In genomic region chr20:32205502-32206382, GRCh38 we compare ENCODE assay signal across 9 cellular contexts. TPM values are rescaled to one million over a fixed set of nuclear protein-coding genes. Genes with fewer than 3 reads are reported as not detected.
DNase-seq lines count a peak whose midpoint lies in the region; ATAC-seq and TF ChIP-seq lines count a peak whose summit lies in the region.
"Had no signal": no experiment of that assay in that cellular context is flagged by ENCODE, and none has a peak within 500 bp of the region (broad histone marks: within the 10 kb centered on the region; RNA-seq: fewer than 3 reads in every experiment).

No MANE protein-coding gene starts in this region.

- peak overlapping the region; percentile 99 for H3K9ac ChIP-seq in skeletal muscle satellite cell (ENCODE audit: low read depth, low read length)

- no peak for TF ChIP-seq CTCF in HFF-Myc (IDR thresholded peaks at IDR 0.05; ENCODE audit: low read depth, low read length, missing control alignments)

- H3K27me3 ChIP-seq in skeletal muscle satellite cell (ENCODE audit: control insufficient read depth, insufficient read depth, low read length) = no peaks in the 10 kb centered on the region

- DNase-seq in HFF-Myc (ENCODE audit: extremely low read depth, low read depth) (no peak), SKM-1 treated with dmso at 0.1 percent for 144 hours (lab: John Stamatoyannopoulos, UW; ENCODE audit: unreplicated experiment) (peak; percentile 73), fibroblast of the conjunctiva (ENCODE audit: low read depth) (peak; percentile 26), OCI-M2 (lab: John Stamatoyannopoulos, UW; ENCODE audit: unreplicated experiment) (no peak), foreskin melanocyte (no peak)
- DNase-seq: NCI-H187 treated with DMSO at 0.1 percent for 48 hours had no signal

- H3K4me2 ChIP-seq in skeletal muscle satellite cell (ENCODE audit: low read length) = peak overlapping the region; percentile 95

- H3K9me3 ChIP-seq in skeletal muscle satellite cell (replicated peaks; ENCODE audit: low read length) = no peaks in the 10 kb centered on the region

- H3K36me3 ChIP-seq in skeletal muscle satellite cell (ENCODE audit: insufficient read depth, low read length) = peaks cover 16% of the 10 kb centered on the region

- H3K4me3 ChIP-seq in HFF-Myc (replicated peaks; ENCODE audit: low read depth, low read length) (peak overlapping the region; percentile 93), skeletal muscle satellite cell (ENCODE audit: low read length) (peak overlapping the region; percentile 100)

- ATAC-seq in GM18858 (IDR thresholded peaks at IDR 0.05; ENCODE audit: unreplicated experiment) = no peak
- no peak for ATAC-seq in HG03469 (IDR thresholded peaks at IDR 0.05; ENCODE audit: unreplicated experiment)

- H3K4me1 ChIP-seq in skeletal muscle satellite cell (ENCODE audit: control insufficient read depth, insufficient read depth, low read length) = peaks cover 65% of the 10 kb centered on the region

RNA-seq across cellular contexts. Expression of gene PLAGL2, which starts 1.8 kb away (rescaled TPM):
- 2.2 and 3.5 TPM in 2 replicates for total RNA-seq in skeletal muscle satellite cell (2012; rRNA removed)

RNA-seq across cellular contexts. Expression of gene POFUT1, which starts 1.9 kb away (rescaled TPM):
- total RNA-seq in skeletal muscle satellite cell (2012; rRNA removed) = 49.4 and 52.5 TPM in 2 replicates

Comparison
In these comparisons a context has a peak if more than half of its experiments do, and no peak if none do; other contexts are left out.
1. DNase-seq: peak in SKM-1 treated with dmso at 0.1 percent for 144 hours (single experiment) and fibroblast of the conjunctiva (single experiment); none in HFF-Myc (single experiment), OCI-M2 (single experiment) and foreskin melanocyte (single experiment).